ENCODE assay signal across 17 cellular contexts in the genomic region with DNA sequence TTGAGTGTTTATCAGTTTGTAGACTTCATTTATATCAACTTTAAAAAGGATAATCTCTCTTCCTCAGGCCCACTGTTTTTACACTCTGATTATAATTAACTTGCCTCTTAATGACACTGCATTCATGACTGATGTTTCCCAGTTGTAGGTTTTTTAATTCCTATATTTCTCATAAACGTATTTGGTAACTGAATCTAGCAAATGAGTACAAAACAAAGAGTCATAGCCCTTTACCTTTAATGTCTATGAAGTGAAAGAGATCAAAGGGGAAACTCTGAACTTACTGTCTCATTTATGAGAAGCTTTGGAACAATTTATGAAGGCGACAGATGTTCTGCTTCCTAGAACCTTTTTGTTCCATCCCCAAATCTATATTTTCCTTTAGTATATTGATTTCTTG.
"Had no signal": no experiment of that assay in that cellular context is flagged by ENCODE, and none has a peak within 500 bp of the region (broad histone marks: within the 10 kb centered on the region; RNA-seq: fewer than 3 reads in every experiment).

No MANE protein-coding gene starts in this region.

- H3K27me3 ChIP-seq: cardiac muscle cell, gastrocnemius medialis, heart left ventricle, left lung, tibial nerve had no signal

- H3K4me3 Mint-ChIP-seq: activated naive CD4-positive, alpha-beta T cell treated with anti-CD3 and anti-CD28 coated beads, Interleukin-2, amount 10 ng/mL, durations not matched to agents 7 days and 5 days; dendritic cell treated with granulocyte-macrophage colony-stimulating factor and Interleukin-4, amounts not matched to agents 40 ng/mL and 50 ng/mL, for 4 days; mesothelial cell of epicardium; nephron progenitor cell had no signal

- H3K36me3 Mint-ChIP-seq: activated naive CD4-positive, alpha-beta T cell treated with anti-CD3 and anti-CD28 coated beads, Interleukin-2, amount 10 ng/mL, durations not matched to agents 7 days and 5 days; mesothelial cell of epicardium had no signal

- H3K27ac Mint-ChIP-seq: activated naive CD4-positive, alpha-beta T cell treated with anti-CD3 and anti-CD28 coated beads, Interleukin-2, amount 10 ng/mL, durations not matched to agents 7 days and 5 days; dendritic cell treated with granulocyte-macrophage colony-stimulating factor and Interleukin-4, amounts not matched to agents 40 ng/mL and 50 ng/mL, for 4 days; mesothelial cell of epicardium; nephron progenitor cell had no signal

- H3K36me3 ChIP-seq: cardiac muscle cell, gastrocnemius medialis, heart left ventricle, left lung, tibial nerve had no signal

- H3K9me3 Mint-ChIP-seq: activated naive CD4-positive, alpha-beta T cell treated with anti-CD3 and anti-CD28 coated beads, Interleukin-2, amount 10 ng/mL, durations not matched to agents 7 days and 5 days; dendritic cell treated with granulocyte-macrophage colony-stimulating factor and Interleukin-4, amounts not matched to agents 40 ng/mL and 50 ng/mL, for 4 days; nephron progenitor cell had no signal

- ATAC-seq: esophagus mucosa, gastrocnemius medialis, heart left ventricle, left lung had no signal

- DNase-seq: activated CD8-positive, alpha-beta memory T cell treated with anti-CD3 and anti-CD28 coated beads, Interleukin-2, amount 50 U/mL, for 4 hours; activated naive CD4-positive, alpha-beta T cell treated with anti-CD3 and anti-CD28 coated beads, Interleukin-2, amount 10 ng/mL, durations not matched to agents 7 days and 5 days; amygdala; effector CD8-positive, alpha-beta T cell; gastrocnemius medialis; heart left ventricle; left lung; nephron progenitor cell; nucleus accumbens; stimulated activated CD4-positive, alpha-beta T cell treated with anti-CD3 and anti-CD28 coated beads, Interleukin-1b, Interleukin-23, amount 100 ng/mL, for 48 hours; stimulated activated CD8-positive, alpha-beta memory T cell treated with anti-CD3 and anti-CD28 coated beads, Interleukin-4, amount 100 ng/mL, for 48 hours; substantia nigra had no signal

- H3K9me3 ChIP-seq: gastrocnemius medialis, heart left ventricle, left lung, tibial nerve had no signal

- H3K4me3 ChIP-seq: cardiac muscle cell, gastrocnemius medialis, heart left ventricle, left lung, tibial nerve had no signal
